Comparison of ENCODE assay signal across 8 cellular contexts in the genomic region with DNA sequence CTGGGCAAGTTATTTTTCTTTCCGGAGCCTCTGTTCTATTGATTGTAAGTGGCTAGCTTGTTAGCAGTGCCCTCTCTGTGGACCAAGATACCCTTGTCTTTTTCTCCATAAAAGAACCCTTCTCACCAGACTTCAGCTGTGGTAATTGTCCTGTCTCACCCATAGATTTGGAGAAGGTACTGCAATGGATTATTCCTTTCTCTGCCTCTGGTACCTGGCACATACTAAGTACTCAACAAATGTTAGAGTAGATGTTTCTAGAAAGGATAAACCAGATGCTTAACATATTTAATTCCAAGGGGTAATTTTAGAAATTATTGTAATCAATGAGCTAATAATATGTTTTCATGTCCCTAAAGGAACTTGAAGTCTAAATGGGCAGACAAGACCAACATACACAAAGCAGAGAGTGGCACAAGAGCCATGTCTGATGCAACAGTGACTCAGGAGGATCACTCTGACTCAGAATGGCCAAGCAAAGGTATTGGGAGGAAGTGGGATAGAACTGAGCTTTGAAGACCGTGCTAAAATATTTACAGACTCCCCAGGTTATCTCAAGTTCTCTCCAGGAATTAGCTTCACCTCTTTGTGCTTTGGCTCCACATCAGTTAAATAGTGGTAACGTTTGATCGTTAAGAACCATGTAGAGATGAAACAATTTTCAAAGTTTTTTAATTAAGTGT.
A peak's percentile ranks its signal among the peaks of the same experiment; 100 is the strongest.
DNase-seq lines count a peak whose midpoint lies in the region; ATAC-seq, FAIRE-seq and TF ChIP-seq lines count a peak whose summit lies in the region.

No MANE protein-coding gene starts in this region.

- H3K79me2 ChIP-seq in H9 (ENCODE audit: insufficient read depth, low read length) = no peaks in the 10 kb centered on the region

- H3K4me1 Mint-ChIP-seq in activated naive CD8-positive, alpha-beta T cell treated with anti-CD3 and anti-CD28 coated beads for 36 hours = peaks cover 5% of the 10 kb centered on the region
- H3K4me1 Mint-ChIP-seq in nephron progenitor cell (peaks cover 42% of the 10 kb centered on the region), H9 (no peaks in the 10 kb centered on the region)

- H3K18ac ChIP-seq in H9 (ENCODE audit: insufficient read length, low read depth, low read length) = no peak overlapping the region

- H2BK12ac ChIP-seq in H9 (ENCODE audit: insufficient read length, low read depth, low read length) = no peak overlapping the region

- peak; percentile 73 for ATAC-seq in GM19438 (IDR thresholded peaks at IDR 0.05; ENCODE audit: low read depth, unreplicated experiment)
- peak; percentile 97 for ATAC-seq in HG03196 (IDR thresholded peaks at IDR 0.05; ENCODE audit: unreplicated experiment)

- no peaks in the 10 kb centered on the region for H3K36me3 Mint-ChIP-seq in activated naive CD8-positive, alpha-beta T cell treated with anti-CD3 and anti-CD28 coated beads for 36 hours
- H3K36me3 Mint-ChIP-seq in nephron progenitor cell (ENCODE audit: low read depth) (no peaks in the 10 kb centered on the region), H9 (ENCODE audit: insufficient read depth in 1 of 3, low read depth in 3 of 3) (no peaks in the 10 kb centered on the region)

- no peak overlapping the region for H4K5ac ChIP-seq in H9 (ENCODE audit: insufficient read length, low read depth, low read length)

- H3K56ac ChIP-seq in H9 (ENCODE audit: insufficient read length, low read depth, low read length) = no peak overlapping the region

- no peak overlapping the region for H3K4me3 ChIP-seq in esophagus squamous epithelium

- H3K9ac ChIP-seq in H9 (ENCODE audit: extremely low read depth, insufficient read length, low read length) = no peak overlapping the region

- no peak for FAIRE-seq in GM12892 (lab: Jason Lieb, UNC)

- intact Hi-C loops in esophagus squamous epithelium (cut with DNase I) = no loop called here

- H3K27me3 ChIP-seq in H9 (ENCODE audit: insufficient read depth, low read length) = no peaks in the 10 kb centered on the region
- H3K27me3 ChIP-seq in esophagus squamous epithelium = no peaks in the 10 kb centered on the region

- H3K14ac ChIP-seq in H9 (ENCODE audit: insufficient read depth, low read length) = no peak overlapping the region

- TF ChIP-seq POLR2A in esophagus squamous epithelium (IDR thresholded peaks at IDR 0.05) (no peak), GM12892 (IDR thresholded peaks at IDR 0.05; ENCODE audit: low read depth, low read length) (no peak)

- H3K36me3 ChIP-seq in esophagus squamous epithelium = no peaks in the 10 kb centered on the region

- WGBS in H9 (ENCODE audit: extremely low coverage, insufficient read length, low lambda C conversion rate) = no CpG with 5 or more reads among the region's 4 CpGs
- 46 to 75% methylated on average over 4 of the region's 4 CpGs for WGBS in esophagus squamous epithelium, 2 donors

- no peak overlapping the region for H4K91ac ChIP-seq in H9 (ENCODE audit: insufficient read length, low read depth, low read length)

- no peaks in the 10 kb centered on the region for H3K23me2 ChIP-seq in H9 (ENCODE audit: insufficient read length, low read depth, low read length, poor library complexity, severe bottlenecking)

- H3K4ac ChIP-seq in H9 (ENCODE audit: low read depth, low read length) = no peak overlapping the region

- no peaks in the 10 kb centered on the region for H3K79me1 ChIP-seq in H9 (ENCODE audit: insufficient read depth, low read depth, low read length, poor library complexity, severe bottlenecking)

- H2BK20ac ChIP-seq in H9 (ENCODE audit: low read depth, low read length, poor library complexity, severe bottlenecking) = no peak overlapping the region

- no peak overlapping the region for H2BK120ac ChIP-seq in H9 (ENCODE audit: low read depth, low read length, poor library complexity, severe bottlenecking)

- H3T11ph ChIP-seq in H9 (ENCODE audit: low read length) = no peak overlapping the region

- no peaks in the 10 kb centered on the region for H3K9me3 Mint-ChIP-seq in activated naive CD8-positive, alpha-beta T cell treated with anti-CD3 and anti-CD28 coated beads for 36 hours
- H3K9me3 Mint-ChIP-seq in nephron progenitor cell (peaks cover 4% of the 10 kb centered on the region), H9 (no peaks in the 10 kb centered on the region)

- H3K23ac ChIP-seq in H9 (ENCODE audit: insufficient read length, low read depth, low read length) = no peak overlapping the region

- H2BK15ac ChIP-seq in H9 (ENCODE audit: low read depth, low read length) = no peak overlapping the region

- H3K27me3 Mint-ChIP-seq in activated naive CD8-positive, alpha-beta T cell treated with anti-CD3 and anti-CD28 coated beads for 36 hours = peaks cover 46% of the 10 kb centered on the region
- H3K27me3 Mint-ChIP-seq in nephron progenitor cell (ENCODE audit: low read depth, poor library complexity) (no peaks in the 10 kb centered on the region), H9 (ENCODE audit: low read depth) (no peaks in the 10 kb centered on the region; the same call in 1 of the 2 replicates)

- DNase-seq in AG08395 (ENCODE audit: low spot score) = peak; percentile 48
- DNase-seq in activated naive CD8-positive, alpha-beta T cell treated with anti-CD3 and anti-CD28 coated beads for 36 hours = peak; percentile 33
- DNase-seq in nephron progenitor cell = no peak
- no peak for DNase-seq in H9
- no peak for DNase-seq in esophagus squamous epithelium (lab: John Stamatoyannopoulos, UW)
- no peak for DNase-seq in GM12892 (ENCODE audit: insufficient read length)

- no peaks in the 10 kb centered on the region for H3K9me3 ChIP-seq in H9 (ENCODE audit: control insufficient read depth, low read depth, low read length)
- no peaks in the 10 kb centered on the region for H3K9me3 ChIP-seq in esophagus squamous epithelium

- no peak overlapping the region for H3K27ac ChIP-seq in H9 (ENCODE audit: insufficient read length, low read depth, low read length)
- no peak overlapping the region for H3K27ac ChIP-seq in esophagus squamous epithelium

- TF ChIP-seq CTCF in nephron progenitor cell (IDR thresholded peaks at IDR 0.05) (no peak), H9 (conservative IDR thresholded peaks at IDR 0.05) (no peak), esophagus squamous epithelium (IDR thresholded peaks at IDR 0.05) (no peak)

- peak overlapping the region; percentile 49 for H3K27ac Mint-ChIP-seq in activated naive CD8-positive, alpha-beta T cell treated with anti-CD3 and anti-CD28 coated beads for 36 hours
- H3K27ac Mint-ChIP-seq in nephron progenitor cell (no peak overlapping the region), H9 (no peak overlapping the region)

- no peak overlapping the region for H2AK5ac ChIP-seq in H9 (ENCODE audit: insufficient read length, low read length)

- no peak overlapping the region for H4K8ac ChIP-seq in H9 (replicated peaks; ENCODE audit: insufficient read length, low read depth, low read length)

- H3K4me1 ChIP-seq in H9 (ENCODE audit: insufficient read depth, low read length) (no peaks in the 10 kb centered on the region), esophagus squamous epithelium (peaks cover 0 to 13% (median 0%) of the 10 kb centered on the region in 3 donors)

- no peaks in the 10 kb centered on the region for H4K20me1 ChIP-seq in H9 (ENCODE audit: control insufficient read depth, insufficient read depth, insufficient read length)

- no peak overlapping the region for H3K4me3 Mint-ChIP-seq in activated naive CD8-positive, alpha-beta T cell treated with anti-CD3 and anti-CD28 coated beads for 36 hours
- H3K4me3 Mint-ChIP-seq in nephron progenitor cell (no peak overlapping the region), H9 (no peak overlapping the region)

- no peak overlapping the region for H2AFZ ChIP-seq in H9 (ENCODE audit: low read length)

- H3K4me2 ChIP-seq in H9 (ENCODE audit: insufficient read depth, insufficient read length, low read length) = no peak overlapping the region

- no peak overlapping the region for H2BK5ac ChIP-seq in H9 (ENCODE audit: insufficient read length, low read length)

Comparison
In these comparisons a context has a peak if more than half of its experiments do, and no peak if none do; other contexts are left out.
1. DNase-seq: peak in AG08395 (single experiment) and activated naive CD8-positive, alpha-beta T cell treated with anti-CD3 and anti-CD28 coated beads for 36 hours (single experiment); none in nephron progenitor cell (single experiment), H9 (single experiment), esophagus squamous epithelium (single experiment) and GM12892 (single experiment).